In genomic region chr2:119671011-119671410, GRCh38 we compare ENCODE assay signal across 15 cellular contexts. TPM values are rescaled to one million over a fixed set of nuclear protein-coding genes. Genes with fewer than 3 reads are reported as not detected.
DNase-seq lines count a peak whose midpoint lies in the region; ATAC-seq and TF ChIP-seq lines count a peak whose summit lies in the region.
"Had no signal": no experiment of that assay in that cellular context is flagged by ENCODE, and none has a peak within 500 bp of the region (broad histone marks: within the 10 kb centered on the region; RNA-seq: fewer than 3 reads in every experiment).

No MANE protein-coding gene starts in this region.

- H3K27ac ChIP-seq in GM23248 (no peak overlapping the region), endodermal cell (ENCODE audit: low read depth, low read length) (no peak overlapping the region), esophagus squamous epithelium (no peak overlapping the region), breast epithelium (no peak overlapping the region)
- H3K27ac ChIP-seq: 22Rv1, A549, C4-2B had no signal

- DNase-seq in GM23248 (peak; percentile 24), endodermal cell (peak; percentile 14), kidney tubule cell (ENCODE audit: low spot score) (peak; percentile 9), posterior vena cava (ENCODE audit: low spot score) (peak; percentile 18), esophagus squamous epithelium (lab: John Stamatoyannopoulos, UW) (no peak), SW 1271 (lab: John Stamatoyannopoulos, UW) (no peak), breast epithelium (ENCODE audit: low spot score in 2 of 2) (no peak)
- DNase-seq: AML-193; Caco-2; CD4-positive, alpha-beta T cell; HCEC 1CT had no signal

- intact Hi-C loops in posterior vena cava (cut with DNase I): no loop called here
- intact Hi-C loops in esophagus squamous epithelium (cut with DNase I): no loop called here
- intact Hi-C loops in breast epithelium (cut with DNase I; ENCODE audit: low total_unique reads): no loop called here

- H3K9me2 ChIP-seq in GM23248 (ENCODE audit: insufficient read depth): no peaks in the 10 kb centered on the region

- H2AFZ ChIP-seq in GM23248: no peak overlapping the region

- H3K4me3 ChIP-seq in GM23248 (no peak overlapping the region), endodermal cell (ENCODE audit: low read length) (no peak overlapping the region), esophagus squamous epithelium (no peak overlapping the region), breast epithelium (no peak overlapping the region)
- H3K4me3 ChIP-seq: A549 had no signal

- TF ChIP-seq CTCF in endodermal cell (conservative IDR thresholded peaks at IDR 0.05): no peak
- TF ChIP-seq CTCF in esophagus squamous epithelium (IDR thresholded peaks at IDR 0.05): no peak
- no peak for TF ChIP-seq CTCF in breast epithelium (IDR thresholded peaks at IDR 0.05)

- no peak for ATAC-seq in HG02623 (IDR thresholded peaks at IDR 0.05; ENCODE audit: unreplicated experiment)
- ATAC-seq: A549 had no signal

- no peak overlapping the region for H3K4me2 ChIP-seq in GM23248 (ENCODE audit: unreplicated experiment)
- H3K4me2 ChIP-seq: A549 had no signal

- no peaks in the 10 kb centered on the region for H3K9me3 Mint-ChIP-seq in endodermal cell
- H3K9me3 Mint-ChIP-seq: CD4-positive, alpha-beta T cell had no signal

- no peaks in the 10 kb centered on the region for H3K36me3 ChIP-seq in GM23248 (ENCODE audit: low read depth)
- no peaks in the 10 kb centered on the region for H3K36me3 ChIP-seq in endodermal cell (ENCODE audit: control insufficient read depth, insufficient read depth, low read length)
- H3K36me3 ChIP-seq in esophagus squamous epithelium: no peaks in the 10 kb centered on the region
- H3K36me3 ChIP-seq in breast epithelium: no peaks in the 10 kb centered on the region

- H3K4me1 Mint-ChIP-seq in endodermal cell: no peaks in the 10 kb centered on the region

- H4K20me1 ChIP-seq in GM23248 (ENCODE audit: insufficient read depth): no peaks in the 10 kb centered on the region

- H3K4me3 Mint-ChIP-seq in endodermal cell: no peak overlapping the region
- H3K4me3 Mint-ChIP-seq: CD4-positive, alpha-beta T cell had no signal

- H3K27me3 Mint-ChIP-seq in endodermal cell (ENCODE audit: insufficient read depth): peaks cover 8% of the 10 kb centered on the region
- H3K27me3 Mint-ChIP-seq: CD4-positive, alpha-beta T cell had no signal

- no peak overlapping the region for H3K27ac Mint-ChIP-seq in endodermal cell
- H3K27ac Mint-ChIP-seq: CD4-positive, alpha-beta T cell had no signal

- no peaks in the 10 kb centered on the region for H3F3A ChIP-seq in GM23248 (ENCODE audit: insufficient read depth)

- no peaks in the 10 kb centered on the region for H3K36me3 Mint-ChIP-seq in endodermal cell (ENCODE audit: low read depth)

- H3K4me1 ChIP-seq in GM23248 (ENCODE audit: insufficient read depth): no peaks in the 10 kb centered on the region
- no peaks in the 10 kb centered on the region for H3K4me1 ChIP-seq in endodermal cell (ENCODE audit: control insufficient read depth, insufficient read depth, low read length)
- H3K4me1 ChIP-seq in esophagus squamous epithelium: no peaks in the 10 kb centered on the region
- H3K4me1 ChIP-seq in breast epithelium: no peaks in the 10 kb centered on the region
- H3K4me1 ChIP-seq: A549, Caco-2 had no signal

- H3K79me2 ChIP-seq in GM23248 (ENCODE audit: insufficient read depth): no peaks in the 10 kb centered on the region

- H3K9me3 ChIP-seq in GM23248 (ENCODE audit: low read depth) (no peaks in the 10 kb centered on the region), endodermal cell (ENCODE audit: control insufficient read depth, low read length) (no peaks in the 10 kb centered on the region), esophagus squamous epithelium (no peaks in the 10 kb centered on the region), breast epithelium (no peaks in the 10 kb centered on the region)
- H3K9me3 ChIP-seq: A549, Caco-2 had no signal

- H3K27me3 ChIP-seq in GM23248 (replicated peaks; ENCODE audit: insufficient read depth): peaks cover 13% of the 10 kb centered on the region
- no peaks in the 10 kb centered on the region for H3K27me3 ChIP-seq in endodermal cell (ENCODE audit: control insufficient read depth, insufficient read depth, low read length, poor library complexity, severe bottlenecking)
- H3K27me3 ChIP-seq in esophagus squamous epithelium: no peaks in the 10 kb centered on the region
- no peaks in the 10 kb centered on the region for H3K27me3 ChIP-seq in breast epithelium

- in situ Hi-C loops in GM23248 (cut with MboI): no loop called here

- no peak for TF ChIP-seq POLR2A in esophagus squamous epithelium (IDR thresholded peaks at IDR 0.05)
- no peak for TF ChIP-seq POLR2A in breast epithelium (IDR thresholded peaks at IDR 0.05)

- no peak overlapping the region for H3K9ac ChIP-seq in GM23248
- H3K9ac ChIP-seq in endodermal cell (ENCODE audit: extremely low read depth, low read length, poor library complexity, severe bottlenecking): no peak overlapping the region

- 5 to 12% methylated on average over 2 of the region's 2 CpGs for WGBS in GM23248 (ENCODE audit: low coverage in 1 of 2, low lambda C conversion rate in 2 of 2, missing lambda C conversion rate in 2 of 2), 2 experiments
- WGBS in endodermal cell (ENCODE audit: insufficient coverage in 1 of 2, insufficient read length in 1 of 2), 2 experiments: 100% methylated on average over 2 of the region's 2 CpGs; no CpG with 5 or more reads in 1 of the 2 experiments
- 46 to 60% methylated on average over 2 of the region's 2 CpGs for WGBS in esophagus squamous epithelium, 2 donors

RNA-seq across cellular contexts. Expression of gene TMEM177, which starts 8.0 kb away (rescaled TPM):
- 8.5 and 9.5 TPM in 2 replicates for total RNA-seq in GM23248 (2014; rRNA removed; shearing (Covaris generic))
- 10.0 and 10.4 TPM in 2 replicates for polyA plus RNA-seq in GM23248 (2016; fragmentation: Nextera tagmentation; extraction: Ambion mirVana)
- total RNA-seq in endodermal cell: 10 to 100 TPM; 26.8 to 28.6 TPM
- 22.7 TPM for polyA plus RNA-seq in endodermal cell (2013, experiment 1 of 2)
- polyA plus RNA-seq in endodermal cell (2013, experiment 2 of 2): 18.5 TPM
- 1 to 10 TPM; 5.3 TPM for total RNA-seq in posterior vena cava
- total RNA-seq in esophagus squamous epithelium: 10 to 100 TPM in 1 of 4 donors, 1 to 10 TPM in 3; 4.0 to 14.4 (median 6.1) TPM
- total RNA-seq in breast epithelium: 10 to 100 TPM in 2 of 3 donors, 1 to 10 TPM in 1; 3.4 to 16.5 (median 13.1) TPM

Comparison
In these comparisons a context has a peak if more than half of its experiments do, and no peak if none do; other contexts are left out.
1. DNase-seq: peak in GM23248 (single experiment), endodermal cell (single experiment), kidney tubule cell (single experiment) and posterior vena cava (single experiment); none in esophagus squamous epithelium (single experiment), SW 1271 (0 of 2) and breast epithelium (0 of 2).